Comparison of ENCODE assay signal across 22 cellular contexts in genomic region chr17:68449021-68449739, GRCh38. TPM values are rescaled to one million over a fixed set of nuclear protein-coding genes. Genes with fewer than 3 reads are reported as not detected.
DNase-seq lines count a peak whose midpoint lies in the region; ATAC-seq and TF ChIP-seq lines count a peak whose summit lies in the region.
"Had no signal": no experiment of that assay in that cellular context is flagged by ENCODE, and none has a peak within 500 bp of the region (broad histone marks: within the 10 kb centered on the region; RNA-seq: fewer than 3 reads in every experiment).

No MANE protein-coding gene starts in this region.

- no peaks in the 10 kb centered on the region for H3K9me3 ChIP-seq in PC-3 (ENCODE audit: low read length)
- no peaks in the 10 kb centered on the region for H3K9me3 ChIP-seq in prostate gland
- H3K9me3 ChIP-seq: Peyer's patch had no signal

- no peaks in the 10 kb centered on the region for H3F3A ChIP-seq in PC-3 (ENCODE audit: low read length, unreplicated experiment)

- WGBS in prostate gland: 84% methylated on average over 13 of the region's 13 CpGs

- no peaks in the 10 kb centered on the region for H3K9me2 ChIP-seq in PC-3 (replicated peaks; ENCODE audit: low read length)

- H3K9me3 Mint-ChIP-seq in glutamatergic neuron (ENCODE audit: unreplicated experiment): peaks cover 19% of the 10 kb centered on the region
- H3K9me3 Mint-ChIP-seq: CD8-positive, alpha-beta memory T cell had no signal

- no peak for TF ChIP-seq POLR2A in prostate gland (IDR thresholded peaks at IDR 0.05)

- CTCF ChIA-PET in PC-3 (lab: Charles Lee): no interaction called here

- intact Hi-C loops in PC-3 (cut with micrococcal nuclease) (no loop called here), prostate gland (cut with DNase I) (no loop called here)

- no peaks in the 10 kb centered on the region for H4K20me1 ChIP-seq in PC-3 (ENCODE audit: low read length)
- H4K20me1 ChIP-seq: BLaER1 treated with 17β-estradiol and CSF1 and Interleukin-3, amounts not matched to agents 10 nM and 100 nM had no signal

- no peak overlapping the region for H3K27ac ChIP-seq in PC-3 (ENCODE audit: low read length)
- H3K27ac ChIP-seq in prostate gland: peak overlapping the region; percentile 24 to 39
- H3K27ac ChIP-seq: 22Rv1; BLaER1 treated with 17β-estradiol and CSF1 and Interleukin-3, amounts not matched to agents 10 nM and 100 nM; Peyer's patch had no signal

- peak overlapping the region; percentile 65 for H3K4me3 Mint-ChIP-seq in glutamatergic neuron (ENCODE audit: unreplicated experiment)
- H3K4me3 Mint-ChIP-seq: CD8-positive, alpha-beta memory T cell had no signal

- peak; percentile 50 for DNase-seq in DMS 273 (lab: John Stamatoyannopoulos, UW; ENCODE audit: unreplicated experiment)
- no peak for DNase-seq in DMS 273 treated with DMSO at 0.1 percent for 48 hours (lab: John Stamatoyannopoulos, UW)
- no peak for DNase-seq in PC-3
- no peak for DNase-seq in glutamatergic neuron
- no peak for DNase-seq in prostate gland (ENCODE audit: low spot score)
- DNase-seq in amniotic stem cell (lab: John Stamatoyannopoulos, UW): no peak
- DNase-seq in C1 segment of cervical spinal cord (lab: John Stamatoyannopoulos, UW): no peak
- DNase-seq: ACHN; CD8-positive, alpha-beta memory T cell; DMS79; H7; IMR-90; NCI-H1105; NCI-H146; NCI-H2029; NCI-H226; NCI-H510A treated with DMSO at 0.1 percent for 48 hours; NCI-H82; Peyer's patch had no signal

- BruUV-seq in PC-3 (replicated peaks; lab: Mats Ljungman, UMichigan): no TSS peak

- no peak for TF ChIP-seq CTCF in PC-3 (conservative IDR thresholded peaks at IDR 0.05; ENCODE audit: low read depth, low read length)
- TF ChIP-seq CTCF in glutamatergic neuron (IDR thresholded peaks at IDR 0.05; ENCODE audit: partially characterized antibody, unreplicated experiment): no peak
- TF ChIP-seq CTCF in prostate gland (IDR thresholded peaks at IDR 0.05): no peak

- H3K79me2 ChIP-seq in PC-3 (ENCODE audit: low read length): no peaks in the 10 kb centered on the region

- H3K4me1 ChIP-seq in PC-3 (ENCODE audit: insufficient read depth, low read length): no peaks in the 10 kb centered on the region
- peaks cover 3% of the 10 kb centered on the region for H3K4me1 ChIP-seq in prostate gland (replicated peaks)

- no peak overlapping the region for H2AFZ ChIP-seq in PC-3 (ENCODE audit: low read length)

- H3K27me3 Mint-ChIP-seq in glutamatergic neuron (ENCODE audit: unreplicated experiment): peaks cover 16% of the 10 kb centered on the region

- H3K36me3 ChIP-seq in PC-3 (ENCODE audit: low read depth, low read length) (no peaks in the 10 kb centered on the region), prostate gland (peaks cover 0 to 4% of the 10 kb centered on the region in 2 donors)

- H3K27ac Mint-ChIP-seq in glutamatergic neuron (ENCODE audit: unreplicated experiment): peak overlapping the region; percentile 96
- H3K27ac Mint-ChIP-seq: CD8-positive, alpha-beta memory T cell had no signal

- no peaks in the 10 kb centered on the region for H3K36me3 Mint-ChIP-seq in glutamatergic neuron (ENCODE audit: unreplicated experiment)

- no peak overlapping the region for H3K9ac ChIP-seq in PC-3 (ENCODE audit: low read length)
- H3K9ac ChIP-seq: BLaER1 treated with 17β-estradiol and CSF1 and Interleukin-3, amounts not matched to agents 10 nM and 100 nM had no signal

- H3K27me3 ChIP-seq in PC-3 (ENCODE audit: low read length): no peaks in the 10 kb centered on the region
- H3K27me3 ChIP-seq in prostate gland (replicated peaks; ENCODE audit: insufficient read depth): no peaks in the 10 kb centered on the region
- H3K27me3 ChIP-seq: BLaER1 treated with 17β-estradiol and CSF1 and Interleukin-3, amounts not matched to agents 10 nM and 100 nM; Peyer's patch had no signal

- ATAC-seq in PC-3 (peak; percentile 31), GM21529 (IDR thresholded peaks at IDR 0.05; ENCODE audit: unreplicated experiment) (no peak)

- H3K4me3 ChIP-seq in PC-3 (ENCODE audit: low read length): no peak overlapping the region
- H3K4me3 ChIP-seq in prostate gland: no peak overlapping the region
- H3K4me3 ChIP-seq: Peyer's patch had no signal

- POLR2A ChIA-PET in PC-3 (lab: Charles Lee; ENCODE audit: unreplicated experiment): no interaction called here

- no peak overlapping the region for H3K4me2 ChIP-seq in PC-3 (ENCODE audit: low read length)

- H3K4me1 Mint-ChIP-seq in glutamatergic neuron (ENCODE audit: low read depth, unreplicated experiment): peaks cover 65% of the 10 kb centered on the region
- H3K4me1 Mint-ChIP-seq: CD8-positive, alpha-beta memory T cell had no signal

RNA-seq across cellular contexts. Expression of gene WIPI1, which starts 8.1 kb away (rescaled TPM):
- 19.6 and 20.2 TPM in 2 replicates for total RNA-seq in PC-3 (2014; rRNA removed)
- total RNA-seq in glutamatergic neuron (ENCODE audit: unreplicated experiment): 252 TPM
- 10 to 100 TPM; 24.2 to 37.7 TPM for total RNA-seq in prostate gland
